ENCODE assay signal across 1 cellular context in genomic region chr20:17636523-17637412, GRCh38.
A peak's percentile ranks its signal among the peaks of the same experiment; 100 is the strongest.
TF ChIP-seq lines count a peak whose summit lies in the region.

No MANE protein-coding gene starts in this region.

TF ChIP-seq in HepG2, 621 proteins besides CTCF, POLR2A, EP300 and RAD21 (continued from another document and continues in another):
- TF ChIP-seq LCORL (IDR thresholded peaks at IDR 0.05) = no peak
- TF ChIP-seq LCORL (CRISPR knock-in tag; IDR thresholded peaks at IDR 0.05) = no peak
- no peak for TF ChIP-seq DMAP1 (CRISPR knock-in tag; IDR thresholded peaks at IDR 0.05)
- TF ChIP-seq TBX2 (CRISPR knock-in tag; IDR thresholded peaks at IDR 0.05; ENCODE audit: borderline replicate concordance) = peak; percentile 29; the same call in 1 of the 2 replicates
- 0 out of 2 replicates have a peak, but pooled peaks have one; percentile 30 for TF ChIP-seq ZNF724P (CRISPR knock-in tag; IDR thresholded peaks at IDR 0.05; ENCODE audit: borderline replicate concordance)
- no peak for TF ChIP-seq CREBL2 (CRISPR knock-in tag; IDR thresholded peaks at IDR 0.05; ENCODE audit: borderline replicate concordance)
- no peak for TF ChIP-seq HMG20A (CRISPR knock-in tag; IDR thresholded peaks at IDR 0.05; ENCODE audit: borderline replicate concordance)
- peak; percentile 85 for TF ChIP-seq SSRP1 (CRISPR knock-in tag; IDR thresholded peaks at IDR 0.05)
- TF ChIP-seq NFE2 (CRISPR knock-in tag; IDR thresholded peaks at IDR 0.05) = no peak
- no peak for TF ChIP-seq GRHL1 (CRISPR knock-in tag; conservative IDR thresholded peaks at IDR 0.05)
- no peak for TF ChIP-seq ZNF670 (CRISPR knock-in tag; IDR thresholded peaks at IDR 0.05; ENCODE audit: borderline replicate concordance)
- no peak for TF ChIP-seq KDM5B (CRISPR knock-in tag; IDR thresholded peaks at IDR 0.05; ENCODE audit: borderline replicate concordance)
- TF ChIP-seq SIN3B (IDR thresholded peaks at IDR 0.05; ENCODE audit: low read length) = no peak
- TF ChIP-seq GFI1 (CRISPR knock-in tag; IDR thresholded peaks at IDR 0.05; ENCODE audit: borderline replicate concordance) = no peak
- TF ChIP-seq ZNF496 (CRISPR knock-in tag; IDR thresholded peaks at IDR 0.05; ENCODE audit: insufficient replicate concordance) = no peak
- TF ChIP-seq ZNF883 (CRISPR knock-in tag; IDR thresholded peaks at IDR 0.05; ENCODE audit: not compliant biosample characterization) = peak; percentile 70
- TF ChIP-seq PAF1 (CRISPR knock-in tag; IDR thresholded peaks at IDR 0.05) = peak; percentile 24; the same call in 1 of the 2 replicates
- TF ChIP-seq ZNF629 (CRISPR knock-in tag; conservative IDR thresholded peaks at IDR 0.05) = no peak
- no peak for TF ChIP-seq ATF5 (CRISPR knock-in tag; IDR thresholded peaks at IDR 0.05; ENCODE audit: low read depth)
- TF ChIP-seq, protein P1, sequence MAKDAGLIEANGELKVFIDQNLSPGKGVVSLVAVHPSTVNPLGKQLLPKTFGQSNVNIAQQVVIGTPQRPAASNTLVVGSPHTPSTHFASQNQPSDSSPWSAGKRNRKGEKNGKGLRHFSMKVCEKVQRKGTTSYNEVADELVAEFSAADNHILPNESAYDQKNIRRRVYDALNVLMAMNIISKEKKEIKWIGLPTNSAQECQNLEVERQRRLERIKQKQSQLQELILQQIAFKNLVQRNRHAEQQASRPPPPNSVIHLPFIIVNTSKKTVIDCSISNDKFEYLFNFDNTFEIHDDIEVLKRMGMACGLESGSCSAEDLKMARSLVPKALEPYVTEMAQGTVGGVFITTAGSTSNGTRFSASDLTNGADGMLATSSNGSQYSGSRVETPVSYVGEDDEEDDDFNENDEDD (CRISPR knock-in tag; IDR thresholded peaks at IDR 0.05; ENCODE audit: borderline replicate concordance) = peak; percentile 40; the same call in 1 of the 2 replicates
- TF ChIP-seq HDAC2 (CRISPR knock-in tag; IDR thresholded peaks at IDR 0.05) = no peak
- no peak for TF ChIP-seq MZF1 (CRISPR knock-in tag; IDR thresholded peaks at IDR 0.05; ENCODE audit: borderline replicate concordance)
- TF ChIP-seq ZNF562 (CRISPR knock-in tag; IDR thresholded peaks at IDR 0.05; ENCODE audit: borderline replicate concordance) = no peak
- TF ChIP-seq, protein P2, sequence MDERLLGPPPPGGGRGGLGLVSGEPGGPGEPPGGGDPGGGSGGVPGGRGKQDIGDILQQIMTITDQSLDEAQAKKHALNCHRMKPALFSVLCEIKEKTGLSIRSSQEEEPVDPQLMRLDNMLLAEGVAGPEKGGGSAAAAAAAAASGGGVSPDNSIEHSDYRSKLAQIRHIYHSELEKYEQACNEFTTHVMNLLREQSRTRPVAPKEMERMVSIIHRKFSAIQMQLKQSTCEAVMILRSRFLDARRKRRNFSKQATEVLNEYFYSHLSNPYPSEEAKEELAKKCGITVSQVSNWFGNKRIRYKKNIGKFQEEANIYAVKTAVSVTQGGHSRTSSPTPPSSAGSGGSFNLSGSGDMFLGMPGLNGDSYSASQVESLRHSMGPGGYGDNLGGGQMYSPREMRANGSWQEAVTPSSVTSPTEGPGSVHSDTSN (CRISPR knock-in tag; IDR thresholded peaks at IDR 0.05) = no peak
- TF ChIP-seq, protein P3, sequence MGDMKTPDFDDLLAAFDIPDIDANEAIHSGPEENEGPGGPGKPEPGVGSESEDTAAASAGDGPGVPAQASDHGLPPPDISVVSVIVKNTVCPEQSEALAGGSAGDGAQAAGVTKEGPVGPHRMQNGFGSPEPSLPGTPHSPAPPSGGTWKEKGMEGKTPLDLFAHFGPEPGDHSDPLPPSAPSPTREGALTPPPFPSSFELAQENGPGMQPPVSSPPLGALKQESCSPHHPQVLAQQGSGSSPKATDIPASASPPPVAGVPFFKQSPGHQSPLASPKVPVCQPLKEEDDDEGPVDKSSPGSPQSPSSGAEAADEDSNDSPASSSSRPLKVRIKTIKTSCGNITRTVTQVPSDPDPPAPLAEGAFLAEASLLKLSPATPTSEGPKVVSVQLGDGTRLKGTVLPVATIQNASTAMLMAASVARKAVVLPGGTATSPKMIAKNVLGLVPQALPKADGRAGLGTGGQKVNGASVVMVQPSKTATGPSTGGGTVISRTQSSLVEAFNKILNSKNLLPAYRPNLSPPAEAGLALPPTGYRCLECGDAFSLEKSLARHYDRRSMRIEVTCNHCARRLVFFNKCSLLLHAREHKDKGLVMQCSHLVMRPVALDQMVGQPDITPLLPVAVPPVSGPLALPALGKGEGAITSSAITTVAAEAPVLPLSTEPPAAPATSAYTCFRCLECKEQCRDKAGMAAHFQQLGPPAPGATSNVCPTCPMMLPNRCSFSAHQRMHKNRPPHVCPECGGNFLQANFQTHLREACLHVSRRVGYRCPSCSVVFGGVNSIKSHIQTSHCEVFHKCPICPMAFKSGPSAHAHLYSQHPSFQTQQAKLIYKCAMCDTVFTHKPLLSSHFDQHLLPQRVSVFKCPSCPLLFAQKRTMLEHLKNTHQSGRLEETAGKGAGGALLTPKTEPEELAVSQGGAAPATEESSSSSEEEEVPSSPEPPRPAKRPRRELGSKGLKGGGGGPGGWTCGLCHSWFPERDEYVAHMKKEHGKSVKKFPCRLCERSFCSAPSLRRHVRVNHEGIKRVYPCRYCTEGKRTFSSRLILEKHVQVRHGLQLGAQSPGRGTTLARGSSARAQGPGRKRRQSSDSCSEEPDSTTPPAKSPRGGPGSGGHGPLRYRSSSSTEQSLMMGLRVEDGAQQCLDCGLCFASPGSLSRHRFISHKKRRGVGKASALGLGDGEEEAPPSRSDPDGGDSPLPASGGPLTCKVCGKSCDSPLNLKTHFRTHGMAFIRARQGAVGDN (CRISPR knock-in tag; IDR thresholded peaks at IDR 0.05) = 0 out of 2 replicates have a peak, but pooled peaks have one; percentile 20
- TF ChIP-seq NFATC3 (CRISPR knock-in tag; IDR thresholded peaks at IDR 0.05) = 0 out of 2 replicates have a peak, but pooled peaks have one; percentile 27
- TF ChIP-seq RARG (CRISPR knock-in tag; IDR thresholded peaks at IDR 0.05; ENCODE audit: low read depth) = no peak
- TF ChIP-seq ZNF317 (CRISPR knock-in tag; IDR thresholded peaks at IDR 0.05) = no peak
- TF ChIP-seq, protein P4, sequence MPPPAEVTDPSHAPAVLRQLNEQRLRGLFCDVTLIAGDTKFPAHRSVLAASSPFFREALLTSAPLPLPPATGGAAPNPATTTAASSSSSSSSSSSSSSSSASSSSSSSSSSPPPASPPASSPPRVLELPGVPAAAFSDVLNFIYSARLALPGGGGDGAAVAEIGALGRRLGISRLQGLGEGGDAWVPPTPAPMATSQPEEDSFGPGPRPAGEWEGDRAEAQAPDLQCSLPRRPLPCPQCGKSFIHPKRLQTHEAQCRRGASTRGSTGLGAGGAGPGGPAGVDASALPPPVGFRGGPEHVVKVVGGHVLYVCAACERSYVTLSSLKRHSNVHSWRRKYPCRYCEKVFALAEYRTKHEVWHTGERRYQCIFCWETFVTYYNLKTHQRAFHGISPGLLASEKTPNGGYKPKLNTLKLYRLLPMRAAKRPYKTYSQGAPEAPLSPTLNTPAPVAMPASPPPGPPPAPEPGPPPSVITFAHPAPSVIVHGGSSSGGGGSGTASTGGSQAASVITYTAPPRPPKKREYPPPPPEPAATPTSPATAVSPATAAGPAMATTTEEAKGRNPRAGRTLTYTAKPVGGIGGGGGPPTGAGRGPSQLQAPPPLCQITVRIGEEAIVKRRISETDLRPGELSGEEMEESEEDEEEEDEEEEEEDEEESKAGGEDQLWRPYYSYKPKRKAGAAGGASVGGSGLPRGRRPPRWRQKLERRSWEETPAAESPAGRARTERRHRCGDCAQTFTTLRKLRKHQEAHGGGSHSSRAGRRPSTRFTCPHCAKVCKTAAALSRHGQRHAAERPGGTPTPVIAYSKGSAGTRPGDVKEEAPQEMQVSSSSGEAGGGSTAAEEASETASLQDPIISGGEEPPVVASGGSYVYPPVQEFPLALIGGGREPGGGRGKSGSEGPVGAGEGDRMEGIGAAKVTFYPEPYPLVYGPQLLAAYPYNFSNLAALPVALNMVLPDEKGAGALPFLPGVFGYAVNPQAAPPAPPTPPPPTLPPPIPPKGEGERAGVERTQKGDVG (CRISPR knock-in tag; IDR thresholded peaks at IDR 0.05; ENCODE audit: borderline replicate concordance) = peak; percentile 40; the same call in 1 of the 2 replicates
- no peak for TF ChIP-seq ZMYM4 (CRISPR knock-in tag; IDR thresholded peaks at IDR 0.05)
- TF ChIP-seq BRCA1 (CRISPR knock-in tag; IDR thresholded peaks at IDR 0.05) = no peak
- TF ChIP-seq PHF5A (CRISPR knock-in tag; IDR thresholded peaks at IDR 0.05; ENCODE audit: low read depth, unreplicated experiment) = no peak
- TF ChIP-seq, protein P5, sequence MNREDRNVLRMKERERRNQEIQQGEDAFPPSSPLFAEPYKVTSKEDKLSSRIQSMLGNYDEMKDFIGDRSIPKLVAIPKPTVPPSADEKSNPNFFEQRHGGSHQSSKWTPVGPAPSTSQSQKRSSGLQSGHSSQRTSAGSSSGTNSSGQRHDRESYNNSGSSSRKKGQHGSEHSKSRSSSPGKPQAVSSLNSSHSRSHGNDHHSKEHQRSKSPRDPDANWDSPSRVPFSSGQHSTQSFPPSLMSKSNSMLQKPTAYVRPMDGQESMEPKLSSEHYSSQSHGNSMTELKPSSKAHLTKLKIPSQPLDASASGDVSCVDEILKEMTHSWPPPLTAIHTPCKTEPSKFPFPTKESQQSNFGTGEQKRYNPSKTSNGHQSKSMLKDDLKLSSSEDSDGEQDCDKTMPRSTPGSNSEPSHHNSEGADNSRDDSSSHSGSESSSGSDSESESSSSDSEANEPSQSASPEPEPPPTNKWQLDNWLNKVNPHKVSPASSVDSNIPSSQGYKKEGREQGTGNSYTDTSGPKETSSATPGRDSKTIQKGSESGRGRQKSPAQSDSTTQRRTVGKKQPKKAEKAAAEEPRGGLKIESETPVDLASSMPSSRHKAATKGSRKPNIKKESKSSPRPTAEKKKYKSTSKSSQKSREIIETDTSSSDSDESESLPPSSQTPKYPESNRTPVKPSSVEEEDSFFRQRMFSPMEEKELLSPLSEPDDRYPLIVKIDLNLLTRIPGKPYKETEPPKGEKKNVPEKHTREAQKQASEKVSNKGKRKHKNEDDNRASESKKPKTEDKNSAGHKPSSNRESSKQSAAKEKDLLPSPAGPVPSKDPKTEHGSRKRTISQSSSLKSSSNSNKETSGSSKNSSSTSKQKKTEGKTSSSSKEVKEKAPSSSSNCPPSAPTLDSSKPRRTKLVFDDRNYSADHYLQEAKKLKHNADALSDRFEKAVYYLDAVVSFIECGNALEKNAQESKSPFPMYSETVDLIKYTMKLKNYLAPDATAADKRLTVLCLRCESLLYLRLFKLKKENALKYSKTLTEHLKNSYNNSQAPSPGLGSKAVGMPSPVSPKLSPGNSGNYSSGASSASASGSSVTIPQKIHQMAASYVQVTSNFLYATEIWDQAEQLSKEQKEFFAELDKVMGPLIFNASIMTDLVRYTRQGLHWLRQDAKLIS (CRISPR knock-in tag; IDR thresholded peaks at IDR 0.05) = no peak
- no peak for TF ChIP-seq ARID4A (CRISPR knock-in tag; IDR thresholded peaks at IDR 0.05; ENCODE audit: borderline replicate concordance)
- no peak for TF ChIP-seq ZSCAN21 (CRISPR knock-in tag; IDR thresholded peaks at IDR 0.05; ENCODE audit: borderline replicate concordance)
- no peak for TF ChIP-seq ZNF44 (CRISPR knock-in tag; IDR thresholded peaks at IDR 0.05)
- no peak for TF ChIP-seq SIN3A (IDR thresholded peaks at IDR 0.05; ENCODE audit: borderline replicate concordance, low read depth, low read length)
- no peak for TF ChIP-seq KLF9 (CRISPR knock-in tag; IDR thresholded peaks at IDR 0.05; ENCODE audit: low read depth)
- 0 out of 2 replicates have a peak, but pooled peaks have one; percentile 24 for TF ChIP-seq ZNF619 (CRISPR knock-in tag; IDR thresholded peaks at IDR 0.05)
- no peak for TF ChIP-seq SRSF9 (IDR thresholded peaks at IDR 0.05; ENCODE audit: borderline replicate concordance, insufficient read depth, low read depth, low read length, poor library complexity, severe bottlenecking)
- TF ChIP-seq KLF6 (CRISPR knock-in tag; IDR thresholded peaks at IDR 0.05) = no peak
- TF ChIP-seq CCAR2 (optimal IDR thresholded peaks at IDR 0.05; ENCODE audit: low read depth, low read length) = no peak
- no peak for TF ChIP-seq ZSCAN31 (CRISPR knock-in tag; IDR thresholded peaks at IDR 0.05; ENCODE audit: low read depth)
